In the genomic region with DNA sequence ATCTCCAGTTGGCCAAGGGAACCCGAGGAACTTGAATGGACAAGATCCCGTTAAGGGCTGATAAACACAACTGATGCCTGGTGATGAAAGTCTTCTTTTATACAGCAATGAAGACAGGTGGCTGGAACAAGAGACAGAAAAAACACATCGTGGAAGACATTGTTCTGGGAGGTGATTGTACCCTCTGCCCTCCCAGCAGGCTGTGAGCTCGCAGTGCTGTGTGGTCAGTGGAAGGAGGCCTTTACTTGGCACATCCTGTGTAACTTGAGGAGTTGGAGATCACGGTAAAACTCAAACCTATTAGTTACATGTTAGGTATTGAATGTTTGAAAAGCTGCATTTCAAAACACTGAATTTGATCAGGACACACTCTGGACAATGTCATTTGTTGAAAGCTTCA, we compare ENCODE assay signal across 29 cellular contexts.
"Had no signal": no experiment of that assay in that cellular context is flagged by ENCODE, and none has a peak within 500 bp of the region (broad histone marks: within the 10 kb centered on the region; RNA-seq: fewer than 3 reads in every experiment).

No MANE protein-coding gene starts in this region.

- H3K4me3 ChIP-seq: gastrocnemius medialis, hepatocyte, pancreas, psoas muscle, upper lobe of right lung had no signal

- DNase-seq: activated CD4-positive, alpha-beta T cell treated with anti-CD3 and anti-CD28 coated beads for 4 hours; activated CD4-positive, alpha-beta T cell treated with anti-CD3 and anti-CD28 coated beads, Interleukin-2, amount 50 U/mL, for 48 hours; activated CD8-positive, alpha-beta memory T cell treated with anti-CD3 and anti-CD28 coated beads for 24 hours; activated effector memory CD4-positive, alpha-beta T cell treated with Interleukin-2 at 50 U/mL for 16 hours; activated naive CD4-positive, alpha-beta T cell treated with Interleukin-2 at 50 U/mL for 16 hours; anterior cingulate cortex; brain microvascular endothelial cell; effector CD8-positive, alpha-beta T cell; gastrocnemius medialis; left colon; midbrain; naive thymus-derived CD8-positive, alpha-beta T cell; nucleus accumbens; pancreas; psoas muscle; stimulated activated CD4-positive, alpha-beta T cell treated with anti-CD3 and anti-CD28 coated beads, Interleukin-2, amount 100 ng/mL, for 48 hours; SW 1271; T-helper 9 cell; upper lobe of right lung had no signal

- H3K4me1 Mint-ChIP-seq: memory B cell; naive thymus-derived CD8-positive, alpha-beta T cell; neural crest cell had no signal

- H3K27me3 ChIP-seq: brain microvascular endothelial cell, gastrocnemius medialis, hepatocyte, pancreas, upper lobe of right lung had no signal

- H3K9me3 ChIP-seq: gastrocnemius medialis, pancreas, psoas muscle, upper lobe of right lung had no signal

- FAIRE-seq: endometrium, keratinocyte, pancreas, TTC549 had no signal

- H3K36me3 ChIP-seq: brain microvascular endothelial cell, pancreas, upper lobe of right lung had no signal

- H3K27ac Mint-ChIP-seq: activated naive CD8-positive, alpha-beta T cell; memory B cell; naive thymus-derived CD8-positive, alpha-beta T cell; stimulated activated naive CD8-positive, alpha-beta T cell treated with anti-CD3 and anti-CD28 coated beads, Interleukin-15, Interleukin-2, amounts not matched to agents 100 ng/mL and 50 ng/mL, for 24 hours; T-helper 1 cell treated with Interleukin-12 subunit alpha and Interleukin-12 subunit beta and Interleukin-4 antibody, amounts not matched to agents 30 μg/mL and 1 μg/mL, for 36 hours had no signal

- H3K27ac ChIP-seq: brain microvascular endothelial cell, hepatocyte, pancreas, psoas muscle, upper lobe of right lung, VCaP had no signal

- H3K9me3 Mint-ChIP-seq: memory B cell; naive thymus-derived CD8-positive, alpha-beta T cell; neural crest cell; stimulated activated naive CD8-positive, alpha-beta T cell treated with anti-CD3 and anti-CD28 coated beads, Interleukin-15, Interleukin-2, amounts not matched to agents 100 ng/mL and 50 ng/mL, for 24 hours; T-helper 1 cell treated with Interleukin-12 subunit alpha and Interleukin-12 subunit beta and Interleukin-4 antibody, amounts not matched to agents 30 μg/mL and 1 μg/mL, for 36 hours had no signal

- H3K4me3 Mint-ChIP-seq: activated naive CD8-positive, alpha-beta T cell; memory B cell; naive thymus-derived CD8-positive, alpha-beta T cell; neural crest cell; stimulated activated naive CD8-positive, alpha-beta T cell treated with anti-CD3 and anti-CD28 coated beads, Interleukin-15, Interleukin-2, amounts not matched to agents 100 ng/mL and 50 ng/mL, for 24 hours; T-helper 1 cell treated with Interleukin-12 subunit alpha and Interleukin-12 subunit beta and Interleukin-4 antibody, amounts not matched to agents 30 μg/mL and 1 μg/mL, for 36 hours had no signal

- ATAC-seq: left colon; naive thymus-derived CD8-positive, alpha-beta T cell; pancreas; upper lobe of right lung had no signal
